11 cellular contexts compared by ENCODE assay signal in genomic region chr9:113592806-113593575, GRCh38.
A peak's percentile ranks its signal among the peaks of the same experiment; 100 is the strongest.
DNase-seq lines count a peak whose midpoint lies in the region; ATAC-seq and TF ChIP-seq lines count a peak whose summit lies in the region.
"Had no signal": no experiment of that assay in that cellular context is flagged by ENCODE, and none has a peak within 500 bp of the region (broad histone marks: within the 10 kb centered on the region; RNA-seq: fewer than 3 reads in every experiment).

No MANE protein-coding gene starts in this region.

- TF ChIP-seq RAD21 in liver (IDR thresholded peaks at IDR 0.05), result no peak

- TF ChIP-seq CTCF in liver (IDR thresholded peaks at IDR 0.05; ENCODE audit: low read depth, low read length, missing input control) (no peak), tibial artery (IDR thresholded peaks at IDR 0.05) (no peak), mucosa of descending colon (IDR thresholded peaks at IDR 0.05) (no peak)

- H3K4me3 ChIP-seq in liver (ENCODE audit: low read depth in 1 of 3, low read length in 3 of 3) (no peak overlapping the region), tibial artery (peak overlapping the region in 1 of 2 donors; percentile 59), mucosa of descending colon (no peak overlapping the region)

- CTCF ChIA-PET in activated naive CD4-positive, alpha-beta T cell treated with anti-CD3 and anti-CD28 coated beads for 36 hours (lab: Charles Lee), result interaction anchor here (0.6 to 20.1 kb wide), 11 partner anchors 9 to 375 kb away, joined by 3 to 440 read pairs (median 3); no protein-coding TSS in a partner anchor

- H3K36me3 ChIP-seq in liver (ENCODE audit: control insufficient read depth in 4 of 4, insufficient read depth in 3 of 4, low read depth in 1 of 4, low read length in 3 of 4) (peaks cover 7 to 23% (median 15%) of the 10 kb centered on the region in 4 donors), tibial artery (peaks cover 24 to 34% (median 26%) of the 10 kb centered on the region in 3 donors), mucosa of descending colon (ENCODE audit: low read depth) (peaks cover 5% of the 10 kb centered on the region)

- no peak for ATAC-seq in activated naive CD4-positive, alpha-beta T cell treated with anti-CD3 and anti-CD28 coated beads, Interleukin-2, amount 50 U/mL, for 72 hours
- ATAC-seq in activated naive CD8-positive, alpha-beta T cell treated with anti-CD3 and anti-CD28 coated beads, Interleukin-2, amount 50 U/mL, for 24 hours, result no peak
- ATAC-seq in mucosa of descending colon, result no peak

- no peaks in the 10 kb centered on the region for H3K27me3 ChIP-seq in liver (ENCODE audit: control insufficient read depth in 4 of 4, insufficient read depth in 4 of 4, low read length in 3 of 4)
- no peaks in the 10 kb centered on the region for H3K27me3 ChIP-seq in tibial artery

- no peaks in the 10 kb centered on the region for H3K9me3 Mint-ChIP-seq in activated naive CD4-positive, alpha-beta T cell treated with anti-CD3 and anti-CD28 coated beads for 36 hours
- no peaks in the 10 kb centered on the region for H3K9me3 Mint-ChIP-seq in activated naive CD4-positive, alpha-beta T cell treated with anti-CD3 and anti-CD28 coated beads, Interleukin-2, amount 50 U/mL, for 72 hours
- H3K9me3 Mint-ChIP-seq in activated naive CD8-positive, alpha-beta T cell treated with anti-CD3 and anti-CD28 coated beads, Interleukin-2, amount 50 U/mL, for 24 hours, result no peaks in the 10 kb centered on the region

- H3K9me3 ChIP-seq in liver (ENCODE audit: control insufficient read depth in 4 of 4, low read length in 3 of 4) (no peaks in the 10 kb centered on the region), tibial artery (no peaks in the 10 kb centered on the region), mucosa of descending colon (no peaks in the 10 kb centered on the region)

- H3K4me1 Mint-ChIP-seq in activated naive CD4-positive, alpha-beta T cell treated with anti-CD3 and anti-CD28 coated beads for 36 hours (ENCODE audit: low read depth), result peaks cover 27% of the 10 kb centered on the region
- peaks cover 36% of the 10 kb centered on the region for H3K4me1 Mint-ChIP-seq in activated naive CD8-positive, alpha-beta T cell treated with anti-CD3 and anti-CD28 coated beads, Interleukin-2, amount 50 U/mL, for 24 hours

- H3K27ac ChIP-seq in liver (ENCODE audit: low read depth in 1 of 2, low read length in 2 of 2) (peak overlapping the region; percentile 87 to 89), tibial artery (peak overlapping the region; percentile 81 to 92)
- H3K27ac ChIP-seq: HL-60 had no signal

- H3K4me1 ChIP-seq in liver (ENCODE audit: control insufficient read depth in 4 of 4, insufficient read depth in 4 of 4, low read length in 3 of 4), result peaks cover 5 to 51% (median 39%) of the 10 kb centered on the region in 4 donors
- peaks cover 0 to 87% (median 70%) of the 10 kb centered on the region in 4 donors for H3K4me1 ChIP-seq in tibial artery
- H3K4me1 ChIP-seq in mucosa of descending colon (ENCODE audit: low read depth), result no peaks in the 10 kb centered on the region

- no peak overlapping the region for H3K9ac ChIP-seq in liver (ENCODE audit: low read depth in 1 of 2, low read length in 2 of 2)

- WGBS in liver, result 70% methylated on average over 8 of the region's 8 CpGs

- peak overlapping the region; percentile 32 for H3K27ac Mint-ChIP-seq in activated naive CD4-positive, alpha-beta T cell treated with anti-CD3 and anti-CD28 coated beads for 36 hours
- peak overlapping the region in 1 of 2 donors; percentile 65 for H3K27ac Mint-ChIP-seq in activated naive CD4-positive, alpha-beta T cell treated with anti-CD3 and anti-CD28 coated beads, Interleukin-2, amount 50 U/mL, for 72 hours
- H3K27ac Mint-ChIP-seq in activated naive CD8-positive, alpha-beta T cell treated with anti-CD3 and anti-CD28 coated beads, Interleukin-2, amount 50 U/mL, for 24 hours, result peak overlapping the region; percentile 72

- intact Hi-C loops in activated naive CD4-positive, alpha-beta T cell treated with anti-CD3 and anti-CD28 coated beads for 36 hours (cut with micrococcal nuclease), result loop anchor here (1.0 kb wide), 1 partner anchor 9 kb away; no protein-coding TSS in a partner anchor
- intact Hi-C loops in tibial artery (cut with DNase I; ENCODE audit: low total_unique reads), result no loop called here
- intact Hi-C loops in mucosa of descending colon (cut with DNase I, micrococcal nuclease), result loop anchor here (2.0 to 5.0 kb wide), 3 partner anchors 64 to 146 kb away; no protein-coding TSS in a partner anchor

- H3K27me3 Mint-ChIP-seq in activated naive CD4-positive, alpha-beta T cell treated with anti-CD3 and anti-CD28 coated beads for 36 hours (ENCODE audit: low read depth), result no peaks in the 10 kb centered on the region
- H3K27me3 Mint-ChIP-seq in activated naive CD8-positive, alpha-beta T cell treated with anti-CD3 and anti-CD28 coated beads, Interleukin-2, amount 50 U/mL, for 24 hours, result no peaks in the 10 kb centered on the region

- no peak overlapping the region for H3K4me3 Mint-ChIP-seq in activated naive CD4-positive, alpha-beta T cell treated with anti-CD3 and anti-CD28 coated beads for 36 hours
- no peak overlapping the region for H3K4me3 Mint-ChIP-seq in activated naive CD8-positive, alpha-beta T cell treated with anti-CD3 and anti-CD28 coated beads, Interleukin-2, amount 50 U/mL, for 24 hours

- H3K36me3 Mint-ChIP-seq in activated naive CD4-positive, alpha-beta T cell treated with anti-CD3 and anti-CD28 coated beads for 36 hours (ENCODE audit: low read depth), result peaks cover 7% of the 10 kb centered on the region
- H3K36me3 Mint-ChIP-seq in activated naive CD4-positive, alpha-beta T cell treated with anti-CD3 and anti-CD28 coated beads, Interleukin-2, amount 50 U/mL, for 72 hours, result peaks cover 8 to 22% of the 10 kb centered on the region in 2 donors
- peaks cover 27% of the 10 kb centered on the region for H3K36me3 Mint-ChIP-seq in activated naive CD8-positive, alpha-beta T cell treated with anti-CD3 and anti-CD28 coated beads, Interleukin-2, amount 50 U/mL, for 24 hours (ENCODE audit: low read depth)

- DNase-seq in activated naive CD4-positive, alpha-beta T cell treated with anti-CD3 and anti-CD28 coated beads for 36 hours, result no peak
- DNase-seq in activated naive CD4-positive, alpha-beta T cell treated with anti-CD3 and anti-CD28 coated beads, Interleukin-2, amount 50 U/mL, for 72 hours (ENCODE audit: low spot score in 2 of 2), result no peak
- no peak for DNase-seq in activated naive CD8-positive, alpha-beta T cell treated with anti-CD3 and anti-CD28 coated beads, Interleukin-2, amount 50 U/mL, for 24 hours
- DNase-seq in tibial artery, result no peak
- DNase-seq in mucosa of descending colon, result no peak
- no peak for DNase-seq in foreskin melanocyte
- no peak for DNase-seq in HCEC 1CT
- DNase-seq: activated T-cell treated with anti-CD3 and anti-CD28 coated beads, Interleukin-2, amount 50 U/mL, for 1 hour; stimulated activated CD4-positive, alpha-beta T cell treated with anti-CD3 and anti-CD28 coated beads, Interleukin-4, amount 100 ng/mL, for 4 hours had no signal

TF ChIP-seq in liver, 16 proteins besides CTCF, POLR2A, EP300 and RAD21:
- no peak for TF ChIP-seq NR2F2 (IDR thresholded peaks at IDR 0.05)
- no peak for TF ChIP-seq ATF3 (IDR thresholded peaks at IDR 0.05)
- no peak for TF ChIP-seq GABPA (IDR thresholded peaks at IDR 0.05 in 1 of 2, conservative IDR thresholded peaks at IDR 0.05 in 1 of 2)
- no peak for TF ChIP-seq RXRA (IDR thresholded peaks at IDR 0.05)
- no peak for TF ChIP-seq ZBTB33 (IDR thresholded peaks at IDR 0.05)
- no peak for TF ChIP-seq FOXA2 (IDR thresholded peaks at IDR 0.05)
- no peak for TF ChIP-seq JUND (IDR thresholded peaks at IDR 0.05)
